12 cellular contexts compared by ENCODE assay signal in the genomic region with DNA sequence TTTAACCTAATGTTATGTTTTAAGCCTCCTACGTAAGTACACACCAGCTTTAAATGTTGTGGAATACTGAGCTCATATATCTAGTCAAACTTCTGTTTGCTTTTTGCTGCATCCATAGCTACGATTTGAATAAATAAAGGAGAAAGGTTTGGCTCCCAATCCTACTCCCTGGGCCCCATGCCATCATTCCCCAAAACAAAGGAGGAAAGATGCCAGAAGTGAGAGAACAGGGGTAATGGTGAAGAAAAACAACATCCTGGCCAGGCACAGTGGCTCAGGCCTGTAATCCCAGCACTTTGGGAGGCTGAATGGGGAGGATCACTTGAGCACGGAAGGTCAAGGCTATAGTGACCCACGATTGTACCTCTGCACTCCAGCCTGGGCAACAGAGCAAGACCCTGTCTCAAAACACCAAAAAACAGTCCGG. TPM values are rescaled to one million over a fixed set of nuclear protein-coding genes. Genes with fewer than 3 reads are reported as not detected.
DNase-seq lines count a peak whose midpoint lies in the region; ATAC-seq, FAIRE-seq and TF ChIP-seq lines count a peak whose summit lies in the region.
"Had no signal": no experiment of that assay in that cellular context is flagged by ENCODE, and none has a peak within 500 bp of the region (broad histone marks: within the 10 kb centered on the region; RNA-seq: fewer than 3 reads in every experiment).

No MANE protein-coding gene starts in this region.

- H3K9me3 ChIP-seq in BLaER1 treated with 17β-estradiol and CSF1 and Interleukin-3, amounts not matched to agents 10 nM and 100 nM (replicated peaks in 1 of 11): no peaks in the 10 kb centered on the region
- H3K9me3 ChIP-seq in parathyroid adenoma (ENCODE audit: control insufficient read depth, low read length): no peaks in the 10 kb centered on the region
- no peaks in the 10 kb centered on the region for H3K9me3 ChIP-seq in CD4-positive, alpha-beta T cell (ENCODE audit: control insufficient read depth, low read length)
- H3K9me3 ChIP-seq: BLaER1 had no signal

- H3K4me2 ChIP-seq in BLaER1 treated with 17β-estradiol and CSF1 and Interleukin-3, amounts not matched to agents 10 nM and 100 nM: peak overlapping the region in 7 of 11 experiments; percentile 77 to 95 (median 86); a peak in 12 of 22 replicates
- H3K4me2 ChIP-seq in parathyroid adenoma (ENCODE audit: low read length): no peak overlapping the region

- no peak for TF ChIP-seq CTCF in fibroblast of pulmonary artery (IDR thresholded peaks at IDR 0.05; ENCODE audit: low read length, missing control alignments)
- TF ChIP-seq CTCF in parathyroid adenoma (IDR thresholded peaks at IDR 0.05): no peak
- no peak for TF ChIP-seq CTCF in CD4-positive, alpha-beta T cell (IDR thresholded peaks at IDR 0.05)

- peaks cover 12% of the 10 kb centered on the region for H3K4me1 Mint-ChIP-seq in CD4-positive, alpha-beta T cell (ENCODE audit: low read depth)

- H3K27me3 ChIP-seq in BLaER1 treated with 17β-estradiol and CSF1 and Interleukin-3, amounts not matched to agents 10 nM and 100 nM: peaks cover 0 to 27% (median 16%) of the 10 kb centered on the region in 11 experiments; a peak in 15 of 22 replicates
- H3K27me3 ChIP-seq in parathyroid adenoma (ENCODE audit: control insufficient read depth, insufficient read depth, low read length): no peaks in the 10 kb centered on the region
- no peaks in the 10 kb centered on the region for H3K27me3 ChIP-seq in CD4-positive, alpha-beta T cell (ENCODE audit: control insufficient read depth, insufficient read depth, low read length)

- H4K20me1 ChIP-seq in BLaER1 treated with 17β-estradiol and CSF1 and Interleukin-3, amounts not matched to agents 10 nM and 100 nM: no peaks in the 10 kb centered on the region
- H4K20me1 ChIP-seq: BLaER1 had no signal

- peaks cover 34% of the 10 kb centered on the region for H3K27me3 Mint-ChIP-seq in CD4-positive, alpha-beta T cell

- H3K9me3 Mint-ChIP-seq in CD4-positive, alpha-beta T cell: no peaks in the 10 kb centered on the region
- H3K9me3 Mint-ChIP-seq: activated naive CD4-positive, alpha-beta T cell treated with anti-CD3 and anti-CD28 coated beads for 36 hours; natural killer cell had no signal

- no peak overlapping the region for H3K27ac Mint-ChIP-seq in CD4-positive, alpha-beta T cell
- H3K27ac Mint-ChIP-seq: activated naive CD4-positive, alpha-beta T cell treated with anti-CD3 and anti-CD28 coated beads for 36 hours; natural killer cell had no signal

- no peaks in the 10 kb centered on the region for H3K36me3 Mint-ChIP-seq in CD4-positive, alpha-beta T cell (ENCODE audit: low read depth)
- H3K36me3 Mint-ChIP-seq: natural killer cell had no signal

- POLR2A ChIA-PET in CD4-positive, alpha-beta T cell (lab: Charles Lee): no interaction called here

- no peaks in the 10 kb centered on the region for H3K36me3 ChIP-seq in BLaER1 treated with 17β-estradiol and CSF1 and Interleukin-3, amounts not matched to agents 10 nM and 100 nM
- H3K36me3 ChIP-seq in parathyroid adenoma (ENCODE audit: control insufficient read depth, insufficient read depth, low read length): no peaks in the 10 kb centered on the region
- H3K36me3 ChIP-seq: BLaER1 had no signal

- no peaks in the 10 kb centered on the region for H3K79me2 ChIP-seq in parathyroid adenoma

- CTCF ChIA-PET in CD4-positive, alpha-beta T cell (lab: Charles Lee): no interaction called here

- H3K4me3 Mint-ChIP-seq in CD4-positive, alpha-beta T cell: no peak overlapping the region

- peak overlapping the region in 4 of 11 experiments; percentile 90 to 96 (median 96); a peak in 5 of 22 replicates for H3K27ac ChIP-seq in BLaER1 treated with 17β-estradiol and CSF1 and Interleukin-3, amounts not matched to agents 10 nM and 100 nM
- H3K27ac ChIP-seq in parathyroid adenoma: peak overlapping the region; percentile 76
- H3K27ac ChIP-seq in CD4-positive, alpha-beta T cell (ENCODE audit: low read depth, low read length): no peak overlapping the region
- H3K27ac ChIP-seq: BLaER1 had no signal

- FAIRE-seq in HTR-8/SVneo (lab: Jason Lieb, UNC): no peak

- ATAC-seq in SK-N-SH treated with all-trans-retinoic acid at 6 μM for 48 hours: peak; percentile 21; the same call in 2 of the 3 replicates
- no peak for ATAC-seq in HG03354 (IDR thresholded peaks at IDR 0.05; ENCODE audit: poor library complexity, severe bottlenecking, unreplicated experiment)
- no peak for ATAC-seq in CD4-positive, alpha-beta T cell (ENCODE audit: poor library complexity)

- no peak overlapping the region for H3K4me3 ChIP-seq in BLaER1 treated with 17β-estradiol and CSF1 and Interleukin-3, amounts not matched to agents 10 nM and 100 nM
- H3K4me3 ChIP-seq in fibroblast of pulmonary artery (replicated peaks; ENCODE audit: low read depth, low read length) (no peak overlapping the region), parathyroid adenoma (ENCODE audit: low read depth, low read length) (no peak overlapping the region)

- peaks cover 6 to 68% (median 33%) of the 10 kb centered on the region in 10 experiments; a peak in 18 of 20 replicates for H3K4me1 ChIP-seq in BLaER1 treated with 17β-estradiol and CSF1 and Interleukin-3, amounts not matched to agents 10 nM and 100 nM
- H3K4me1 ChIP-seq in parathyroid adenoma: peaks cover 11% of the 10 kb centered on the region

- DNase-seq in fibroblast of pulmonary artery (ENCODE audit: low read depth): peak; percentile 93
- DNase-seq in CD4-positive, alpha-beta T cell: no peak
- no peak for DNase-seq in HTR-8/SVneo (ENCODE audit: insufficient read length, low spot score)
- no peak for DNase-seq in stimulated activated CD4-positive, alpha-beta T cell treated with anti-CD3 and anti-CD28 coated beads, Interleukin-4, amount 100 ng/mL, for 24 hours
- DNase-seq: activated naive CD4-positive, alpha-beta T cell treated with anti-CD3 and anti-CD28 coated beads for 36 hours; natural killer cell; NCI-H1105 had no signal

- no peak overlapping the region for H2AFZ ChIP-seq in parathyroid adenoma

- intact Hi-C loops in CD4-positive, alpha-beta T cell (cut with DNase I, micrococcal nuclease): no loop called here

- peak overlapping the region in 1 of 11 experiments; percentile 17; a peak in 2 of 22 replicates for H3K9ac ChIP-seq in BLaER1 treated with 17β-estradiol and CSF1 and Interleukin-3, amounts not matched to agents 10 nM and 100 nM
- H3K9ac ChIP-seq in parathyroid adenoma: no peak overlapping the region
- H3K9ac ChIP-seq: BLaER1 had no signal

TF ChIP-seq in SK-N-SH treated with all-trans-retinoic acid at 6 μM for 48 hours, 23 proteins besides CTCF, POLR2A, EP300 and RAD21:
- TF ChIP-seq ZNF70 (CRISPR knock-in tag; IDR thresholded peaks at IDR 0.05): no peak
- no peak for TF ChIP-seq ESRRG (CRISPR knock-in tag; IDR thresholded peaks at IDR 0.05)
- no peak for TF ChIP-seq PATZ1 (CRISPR knock-in tag; IDR thresholded peaks at IDR 0.05; ENCODE audit: borderline replicate concordance)
- TF ChIP-seq TOX (CRISPR knock-in tag; IDR thresholded peaks at IDR 0.05; ENCODE audit: borderline replicate concordance): no peak
- TF ChIP-seq RARB (CRISPR knock-in tag; IDR thresholded peaks at IDR 0.05): no peak
- no peak for TF ChIP-seq ZNF8 (CRISPR knock-in tag; IDR thresholded peaks at IDR 0.05)
- no peak for TF ChIP-seq CREB5 (CRISPR knock-in tag; IDR thresholded peaks at IDR 0.05; ENCODE audit: low read depth)

RNA-seq across cellular contexts. Expression of gene SCGB1A1, which starts 26.5 kb away (rescaled TPM):
- not detected for total RNA-seq in CD4-positive, alpha-beta T cell
- total RNA-seq: activated naive CD4-positive, alpha-beta T cell treated with anti-CD3 and anti-CD28 coated beads for 36 hours; natural killer cell had no signal
